In genomic region chr12:121523741-121524140, GRCh38 we compare ENCODE assay signal across 12 cellular contexts. TPM values are rescaled to one million over a fixed set of nuclear protein-coding genes. Genes with fewer than 3 reads are reported as not detected.
DNase-seq lines count a peak whose midpoint lies in the region; ATAC-seq and TF ChIP-seq lines count a peak whose summit lies in the region.
"Had no signal": no experiment of that assay in that cellular context is flagged by ENCODE, and none has a peak within 500 bp of the region (broad histone marks: within the 10 kb centered on the region; RNA-seq: fewer than 3 reads in every experiment).

No MANE protein-coding gene starts in this region.

- DNase-seq in GM23338 (ENCODE audit: low spot score), result no peak
- DNase-seq in activated B cell treated with CpG ODN at 0.5 μM for 24 hours, result no peak
- DNase-seq in nucleus accumbens (lab: John Stamatoyannopoulos, UW), result peak in 35 of 56 donors; percentile 7 to 55 (median 33)
- DNase-seq in stimulated activated CD4-positive, alpha-beta T cell treated with anti-CD3 and anti-CD28 coated beads, Interleukin-15, amount 100 ng/mL, for 24 hours, result no peak
- no peak for DNase-seq in CD4-positive, alpha-beta memory T cell
- no peak for DNase-seq in NCI-H1105 (lab: John Stamatoyannopoulos, UW)
- DNase-seq: amniotic stem cell, mesenchymal stem cell, transverse colon had no signal

- peaks cover 12% of the 10 kb centered on the region for H3K36me3 ChIP-seq in GM23338 (ENCODE audit: insufficient read depth)
- H3K36me3 ChIP-seq in CD4-positive, alpha-beta memory T cell (ENCODE audit: insufficient read depth, low read length), result peaks cover 31% of the 10 kb centered on the region
- H3K36me3 ChIP-seq: transverse colon had no signal

- peak overlapping the region; percentile 42; the same call in 1 of the 2 replicates for H3K27ac Mint-ChIP-seq in GM23338
- peak overlapping the region; percentile 76 for H3K27ac Mint-ChIP-seq in activated B cell treated with CpG ODN at 0.5 μM for 24 hours
- peak overlapping the region in 3 of 7 donors; percentile 18 to 64 (median 55) for H3K27ac Mint-ChIP-seq in CD4-positive, alpha-beta memory T cell

- H3K79me2 ChIP-seq in GM23338 (replicated peaks; ENCODE audit: insufficient read depth), result peaks cover 74% of the 10 kb centered on the region

- peaks cover 10% of the 10 kb centered on the region for H3K4me1 Mint-ChIP-seq in GM23338
- peaks cover 45% of the 10 kb centered on the region for H3K4me1 Mint-ChIP-seq in activated B cell treated with CpG ODN at 0.5 μM for 24 hours
- peaks cover 2 to 10% (median 5%) of the 10 kb centered on the region in 4 donors for H3K4me1 Mint-ChIP-seq in CD4-positive, alpha-beta memory T cell

- H3K4me3 Mint-ChIP-seq in GM23338 (no peak overlapping the region), activated B cell treated with CpG ODN at 0.5 μM for 24 hours (peak overlapping the region; percentile 77)
- no peak overlapping the region for H3K4me3 Mint-ChIP-seq in CD4-positive, alpha-beta memory T cell

- no peaks in the 10 kb centered on the region for H3K9me3 Mint-ChIP-seq in GM23338
- no peaks in the 10 kb centered on the region for H3K9me3 Mint-ChIP-seq in activated B cell treated with CpG ODN at 0.5 μM for 24 hours
- no peaks in the 10 kb centered on the region for H3K9me3 Mint-ChIP-seq in CD4-positive, alpha-beta memory T cell

- CTCF ChIA-PET in activated B cell treated with CpG ODN at 0.5 μM for 24 hours (lab: Charles Lee), result interaction anchor here (0.6 to 2.4 kb wide), 3 partner anchors 29 to 250 kb away, joined by 3 to 6 read pairs (median 4); partner anchors contain the start of gene ORAI1
- CTCF ChIA-PET in CD4-positive, alpha-beta memory T cell (lab: Charles Lee; ENCODE audit: partially characterized antibody), result no interaction called here

- no peak overlapping the region for H3K27ac ChIP-seq in GM23338 (ENCODE audit: low read depth)
- H3K27ac ChIP-seq in CD4-positive, alpha-beta memory T cell (ENCODE audit: low read depth, low read length), result no peak overlapping the region
- H3K27ac ChIP-seq: RWPE1, transverse colon had no signal

- H3K27me3 ChIP-seq in GM23338 (ENCODE audit: insufficient read depth), result no peaks in the 10 kb centered on the region
- no peaks in the 10 kb centered on the region for H3K27me3 ChIP-seq in CD4-positive, alpha-beta memory T cell (ENCODE audit: insufficient read depth, low read length)
- H3K27me3 ChIP-seq: transverse colon had no signal

- H3K4me2 ChIP-seq in GM23338, result no peak overlapping the region

- no peaks in the 10 kb centered on the region for H3K9me2 ChIP-seq in GM23338 (ENCODE audit: insufficient read depth)

- TF ChIP-seq CTCF in GM12875 (IDR thresholded peaks at IDR 0.05; ENCODE audit: borderline replicate concordance, insufficient read depth, low read depth, low read length) (no peak), GM23338 (conservative IDR thresholded peaks at IDR 0.05; ENCODE audit: low read depth in 2 of 2) (no peak), activated B cell treated with CpG ODN at 0.5 μM for 24 hours (IDR thresholded peaks at IDR 0.05) (no peak)

- intact Hi-C loops in activated B cell treated with CpG ODN at 0.5 μM for 24 hours (cut with micrococcal nuclease), result loop anchor here (1.0 kb wide), 1 partner anchor 14 kb away; no protein-coding TSS in a partner anchor
- intact Hi-C loops in CD4-positive, alpha-beta memory T cell (cut with micrococcal nuclease), result no loop called here

- H3K27me3 Mint-ChIP-seq in GM23338 (ENCODE audit: insufficient read depth, low read depth, poor library complexity) (peaks cover 11% of the 10 kb centered on the region), activated B cell treated with CpG ODN at 0.5 μM for 24 hours (no peaks in the 10 kb centered on the region)
- H3K27me3 Mint-ChIP-seq in CD4-positive, alpha-beta memory T cell, result no peaks in the 10 kb centered on the region

- ATAC-seq in GM23338 (no peak), activated B cell treated with CpG ODN at 0.5 μM for 24 hours (ENCODE audit: low read depth) (peak; percentile 67), GM21526 (IDR thresholded peaks at IDR 0.05; ENCODE audit: low FRiP score, unreplicated experiment) (no peak)

- H3K36me3 Mint-ChIP-seq in GM23338 (ENCODE audit: low read depth), result peaks cover 56% of the 10 kb centered on the region
- peaks cover 71% of the 10 kb centered on the region for H3K36me3 Mint-ChIP-seq in activated B cell treated with CpG ODN at 0.5 μM for 24 hours (ENCODE audit: low read depth)
- H3K36me3 Mint-ChIP-seq in CD4-positive, alpha-beta memory T cell, result peaks cover 15 to 27% of the 10 kb centered on the region in 2 donors

- peaks cover 4% of the 10 kb centered on the region; the same call in 1 of the 2 replicates for H3K4me1 ChIP-seq in GM23338 (ENCODE audit: insufficient read depth)
- no peaks in the 10 kb centered on the region for H3K4me1 ChIP-seq in CD4-positive, alpha-beta memory T cell (ENCODE audit: insufficient read depth, low read length)
- H3K4me1 ChIP-seq: transverse colon had no signal

- no peaks in the 10 kb centered on the region for H3K9me3 ChIP-seq in CD4-positive, alpha-beta memory T cell (ENCODE audit: control insufficient read depth in 1 of 2, low read length in 2 of 2)
- H3K9me3 ChIP-seq: transverse colon had no signal

- POLR2A ChIA-PET in activated B cell treated with CpG ODN at 0.5 μM for 24 hours (lab: Charles Lee), result interaction anchor here (0.6 to 2.5 kb wide), 5 partner anchors 10 to 233 kb away, joined by 3 to 29 read pairs (median 5); no protein-coding TSS in a partner anchor
- POLR2A ChIA-PET in CD4-positive, alpha-beta memory T cell (lab: Charles Lee; ENCODE audit: partially characterized antibody), result no interaction called here

- peaks cover 9% of the 10 kb centered on the region; the same call in 1 of the 2 replicates for H3F3A ChIP-seq in GM23338 (replicated peaks; ENCODE audit: low read depth)

- no peak overlapping the region for H2AFZ ChIP-seq in GM23338

- H3K4me3 ChIP-seq in GM12875 (ENCODE audit: low read depth, low read length) (peak overlapping the region; percentile 7), GM23338 (no peak overlapping the region)
- H3K4me3 ChIP-seq in CD4-positive, alpha-beta memory T cell (ENCODE audit: low read length in 2 of 2), result no peak overlapping the region
- H3K4me3 ChIP-seq: transverse colon had no signal

- H4K20me1 ChIP-seq in GM23338 (replicated peaks; ENCODE audit: insufficient read depth), result peaks cover 25% of the 10 kb centered on the region

TF ChIP-seq in GM23338, 12 proteins besides CTCF, POLR2A, EP300 and RAD21 (continues in another document):
- TF ChIP-seq CREB1 (CRISPR knock-in tag; IDR thresholded peaks at IDR 0.05; ENCODE audit: low read depth) (no peak), NANOG (IDR thresholded peaks at IDR 0.05; ENCODE audit: borderline replicate concordance) (no peak), POLR2AphosphoS5 (IDR thresholded peaks at IDR 0.05; ENCODE audit: low read depth) (no peak), ZNF114 (CRISPR knock-in tag; IDR thresholded peaks at IDR 0.05) (no peak), JUNB (IDR thresholded peaks at IDR 0.05; ENCODE audit: unreplicated experiment) (no peak), ETS1 (IDR thresholded peaks at IDR 0.05) (no peak), EZH2 (IDR thresholded peaks at IDR 0.05; ENCODE audit: low read depth, unreplicated experiment) (no peak), EZH2phosphoT487 (IDR thresholded peaks at IDR 0.05; ENCODE audit: unreplicated experiment) (no peak), REST (IDR thresholded peaks at IDR 0.05; ENCODE audit: unreplicated experiment) (no peak), ZNF331 (CRISPR knock-in tag; IDR thresholded peaks at IDR 0.05; ENCODE audit: low read depth) (no peak)

RNA-seq across cellular contexts. Expression of gene KDM2B, which starts 57.1 kb away (rescaled TPM):
- total RNA-seq in GM23338 (2014; rRNA removed; shearing (Covaris generic)), result 137 and 161 TPM in 2 replicates
- 59.4 and 64.4 TPM in 2 replicates for polyA plus RNA-seq in GM23338 (2016; fragmentation: Nextera tagmentation; extraction: Ambion mirVana)
- total RNA-seq in activated B cell treated with CpG ODN at 0.5 μM for 24 hours, result 197 and 236 TPM in 2 replicates
- total RNA-seq in CD4-positive, alpha-beta memory T cell, result 100 to 1,000 TPM in 1 of 2 experiments, 10 to 100 TPM in 1; 98.7 to 101 TPM
- 10 to 100 TPM in 1 of 2 donors, 1 to 10 TPM in 1; 7.7 to 20.6 TPM for polyA plus RNA-seq in CD4-positive, alpha-beta memory T cell

Comparison
In these comparisons a context has a peak if more than half of its experiments do, and no peak if none do; other contexts are left out.
1. DNase-seq: peak in nucleus accumbens (35 of 56); none in GM23338 (single experiment), activated B cell treated with CpG ODN at 0.5 μM for 24 hours (single experiment), stimulated activated CD4-positive, alpha-beta T cell treated with anti-CD3 and anti-CD28 coated beads, Interleukin-15, amount 100 ng/mL, for 24 hours (single experiment), CD4-positive, alpha-beta memory T cell (0 of 5) and NCI-H1105 (single experiment).